ENCODE assay signal across 8 cellular contexts in the genomic region with DNA sequence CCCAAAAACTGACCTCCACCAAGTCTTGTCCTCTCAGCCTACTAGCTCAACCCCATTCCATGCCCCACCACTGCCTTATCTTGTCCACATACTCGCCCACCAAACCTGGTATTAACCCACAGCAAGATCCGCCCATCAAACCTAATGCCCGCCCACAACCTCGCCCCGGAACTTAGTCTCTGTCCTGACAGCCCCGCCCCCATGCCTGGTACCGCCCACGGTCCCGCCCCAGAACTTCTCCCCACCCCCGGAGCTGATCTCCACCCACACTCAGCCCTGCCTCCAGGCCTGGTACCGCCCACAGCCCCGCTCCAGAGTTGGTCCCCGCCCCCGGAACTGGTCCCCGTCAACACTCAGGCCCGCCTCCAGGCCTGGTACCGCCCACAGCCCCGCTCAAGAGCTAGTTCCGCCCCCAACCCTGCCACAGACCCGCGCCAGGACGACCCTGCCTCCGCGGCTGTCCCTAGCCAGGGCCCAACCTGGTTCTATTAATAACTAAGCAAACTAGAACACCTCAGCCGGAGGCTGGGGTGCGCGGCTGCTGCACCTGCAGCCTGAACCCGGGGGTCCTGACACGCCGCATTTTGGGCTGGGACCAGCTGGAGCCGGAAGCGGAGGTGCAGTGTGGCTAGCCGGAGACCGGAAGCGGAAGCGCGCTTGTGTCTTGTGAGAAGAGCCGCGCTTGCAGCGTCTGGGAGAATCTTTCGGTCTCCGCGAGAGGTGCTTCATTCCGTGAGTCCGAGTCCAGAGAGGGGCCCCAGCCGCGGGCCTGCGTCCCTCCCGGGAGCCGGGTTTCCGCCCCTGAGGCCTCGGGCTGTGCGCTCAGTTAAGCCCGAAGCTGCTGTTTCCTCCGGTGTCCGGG. TPM values are rescaled to one million over a fixed set of nuclear protein-coding genes. Genes with fewer than 3 reads are reported as not detected.
DNase-seq lines count a peak whose midpoint lies in the region; ATAC-seq and TF ChIP-seq lines count a peak whose summit lies in the region.

TSS of gene ZNF557 (plus strand) at position 662 of the 862 bp plus-strand sequence. CDS start 5,372 bp downstream, outside the sequence.

- peak; percentile 84 for ATAC-seq in HG02623 (IDR thresholded peaks at IDR 0.05; ENCODE audit: unreplicated experiment)
- peak; percentile 96 for ATAC-seq in thoracic aorta (ENCODE audit: insufficient number of reproducible peaks, low FRiP score, low read depth)

- DNase-seq in GM10266 (ENCODE audit: extremely low spot score) (peak; percentile 97), NCI-H1105 (lab: John Stamatoyannopoulos, UW) (peak; percentile 95), SKM-1 (lab: John Stamatoyannopoulos, UW; ENCODE audit: unreplicated experiment) (peak; percentile 94), glutamatergic neuron (peak; percentile 99), osteoblast (ENCODE audit: insufficient read length, low spot score, missing footprints) (peak; percentile 97), thoracic aorta (ENCODE audit: low spot score) (peak; percentile 98)

- H3K27ac Mint-ChIP-seq in activated naive CD8-positive, alpha-beta T cell, result peak within 1 kb of the TSS; percentile 95
- H3K27ac Mint-ChIP-seq in glutamatergic neuron (ENCODE audit: unreplicated experiment), result peak within 1 kb of the TSS; percentile 74

- no peaks in the 10 kb centered on the region for H3K9me3 Mint-ChIP-seq in activated naive CD8-positive, alpha-beta T cell (ENCODE audit: low read depth)
- peaks cover 5% of the 10 kb centered on the region for H3K9me3 Mint-ChIP-seq in glutamatergic neuron (ENCODE audit: unreplicated experiment)

- no peaks in the 10 kb centered on the region for H3K27me3 Mint-ChIP-seq in activated naive CD8-positive, alpha-beta T cell
- peaks cover 2% of the 10 kb centered on the region for H3K27me3 Mint-ChIP-seq in glutamatergic neuron (ENCODE audit: unreplicated experiment)

- H3K79me2 ChIP-seq in osteoblast (ENCODE audit: insufficient read depth, low read length), result peaks cover 18% of the 10 kb centered on the region

- peak within 1 kb of the TSS; percentile 98 for H2AFZ ChIP-seq in osteoblast (ENCODE audit: low read length)

- H3K4me3 Mint-ChIP-seq in activated naive CD8-positive, alpha-beta T cell, result peak within 1 kb of the TSS; percentile 95
- peak within 1 kb of the TSS; percentile 96 for H3K4me3 Mint-ChIP-seq in glutamatergic neuron (ENCODE audit: unreplicated experiment)

- peaks cover 22% of the 10 kb centered on the region for H3K4me1 Mint-ChIP-seq in activated naive CD8-positive, alpha-beta T cell (ENCODE audit: low read depth)
- H3K4me1 Mint-ChIP-seq in glutamatergic neuron (ENCODE audit: low read depth, unreplicated experiment), result no peaks in the 10 kb centered on the region

- TF ChIP-seq CTCF in GM10266 (IDR thresholded peaks at IDR 0.05; ENCODE audit: control insufficient read depth, insufficient read depth, low read depth, missing control alignments), result no peak
- TF ChIP-seq CTCF in glutamatergic neuron (IDR thresholded peaks at IDR 0.05; ENCODE audit: partially characterized antibody, unreplicated experiment), result no peak
- no peak for TF ChIP-seq CTCF in osteoblast (IDR thresholded peaks at IDR 0.05; ENCODE audit: extremely low read depth, low read depth, low read length)
- TF ChIP-seq CTCF in thoracic aorta (IDR thresholded peaks at IDR 0.05), result no peak

- H3K4me3 ChIP-seq in osteoblast (ENCODE audit: insufficient read depth, low read length) (peak within 1 kb of the TSS; percentile 93), thoracic aorta (peak within 1 kb of the TSS; percentile 81)

- H3K27me3 ChIP-seq in osteoblast (ENCODE audit: insufficient read depth, low read length) (no peaks in the 10 kb centered on the region), thoracic aorta (replicated peaks; ENCODE audit: insufficient read depth) (no peaks in the 10 kb centered on the region)

- no peaks in the 10 kb centered on the region for H4K20me1 ChIP-seq in osteoblast (ENCODE audit: insufficient read depth, low read length)

- H3K36me3 ChIP-seq in osteoblast (ENCODE audit: insufficient read depth, low read length) (peaks cover 19% of the 10 kb centered on the region), thoracic aorta (peaks cover 24% of the 10 kb centered on the region)

- peaks cover 2% of the 10 kb centered on the region for H3K36me3 Mint-ChIP-seq in activated naive CD8-positive, alpha-beta T cell
- H3K36me3 Mint-ChIP-seq in glutamatergic neuron (ENCODE audit: unreplicated experiment), result peaks cover 11% of the 10 kb centered on the region

- H3K9me3 ChIP-seq in osteoblast (ENCODE audit: low read depth, low read length) (no peaks in the 10 kb centered on the region), thoracic aorta (no peaks in the 10 kb centered on the region)

- H3K4me2 ChIP-seq in osteoblast (ENCODE audit: insufficient read depth, low read length), result peak within 1 kb of the TSS; percentile 81

- H3K27ac ChIP-seq in osteoblast (ENCODE audit: low read depth, low read length) (peak within 1 kb of the TSS; percentile 77), thoracic aorta (peak within 1 kb of the TSS; percentile 57 to 77)

- H3K4me1 ChIP-seq in osteoblast (ENCODE audit: insufficient read depth, low read length), result peaks cover 8% of the 10 kb centered on the region
- H3K4me1 ChIP-seq in thoracic aorta (ENCODE audit: control insufficient read depth in 1 of 2, low read depth in 2 of 2), result peaks cover 4 to 11% of the 10 kb centered on the region in 2 donors

RNA-seq across cellular contexts. Expression of gene ZNF557, which starts in this region (rescaled TPM):
- total RNA-seq in glutamatergic neuron (ENCODE audit: unreplicated experiment) (13.7 TPM), osteoblast (19.5 and 20.0 TPM in 2 replicates), thoracic aorta (10 to 100 TPM in 1 of 2 donors, 1 to 10 TPM in 1; 8.3 to 12.1 TPM)

Comparison
In these comparisons a context has a peak if more than half of its experiments do, and no peak if none do; other contexts are left out.
1. Peak in every context shown above with its lines: DNase-seq, ATAC-seq, H3K4me3 ChIP-seq and H3K27ac ChIP-seq.